In genomic region chr19:3890590-3890989, GRCh38 we compare ENCODE assay signal across 1 cellular context.
A peak's percentile ranks its signal among the peaks of the same experiment; 100 is the strongest.
TF ChIP-seq lines count a peak whose summit lies in the region.

No MANE protein-coding gene starts in this region.

TF ChIP-seq in K562, 482 proteins besides CTCF, POLR2A, EP300 and RAD21:
- TF ChIP-seq PHTF2 (CRISPR knock-in tag; IDR thresholded peaks at IDR 0.05), result no peak
- TF ChIP-seq ZBTB33 (CRISPR knock-in tag; IDR thresholded peaks at IDR 0.05), result 0 out of 2 replicates have a peak, but pooled peaks have one; percentile 37
